In genomic region chr6:165674155-165675029, GRCh38 we compare ENCODE assay signal across 13 cellular contexts. TPM values are rescaled to one million over a fixed set of nuclear protein-coding genes. Genes with fewer than 3 reads are reported as not detected.
"Had no signal": no experiment of that assay in that cellular context is flagged by ENCODE, and none has a peak within 500 bp of the region (broad histone marks: within the 10 kb centered on the region; RNA-seq: fewer than 3 reads in every experiment).

No MANE protein-coding gene starts in this region.

- H3K27ac ChIP-seq: colonic mucosa, stomach, thoracic aorta had no signal

- H3K4me3 ChIP-seq: colonic mucosa, lung, stomach, thoracic aorta had no signal

- ATAC-seq: T-helper 17 cell had no signal

- DNase-seq: activated CD4-positive, alpha-beta T cell treated with anti-CD3 and anti-CD28 coated beads, Interleukin-2, amount 10 ng/mL, durations not matched to agents 7 days and 5 days; activated CD4-positive, CD25-positive, alpha-beta regulatory T cell; activated naive CD4-positive, alpha-beta T cell treated with anti-CD3 and anti-CD28 coated beads, Interleukin-2, amount 50 U/mL, for 16 hours; caudate nucleus; colonic mucosa; effector CD8-positive, alpha-beta T cell; hippocampal formation; stomach; T-helper 17 cell had no signal

- H3K4me1 ChIP-seq: colonic mucosa, stomach had no signal

- H3K27me3 ChIP-seq: colonic mucosa had no signal

- H3K9me3 Mint-ChIP-seq: nephron had no signal

- H3K4me3 Mint-ChIP-seq: activated CD4-positive, alpha-beta T cell treated with anti-CD3 and anti-CD28 coated beads, Interleukin-2, amount 10 ng/mL, durations not matched to agents 7 days and 5 days; T-helper 17 cell had no signal

- H3K27ac Mint-ChIP-seq: activated CD4-positive, alpha-beta T cell treated with anti-CD3 and anti-CD28 coated beads, Interleukin-2, amount 10 ng/mL, durations not matched to agents 7 days and 5 days; T-helper 17 cell had no signal

- H3K36me3 ChIP-seq: colonic mucosa, stomach, thoracic aorta had no signal

- H3K9me3 ChIP-seq: colonic mucosa, stomach, thoracic aorta had no signal

- H3K4me1 Mint-ChIP-seq: activated CD4-positive, alpha-beta T cell treated with anti-CD3 and anti-CD28 coated beads, Interleukin-2, amount 10 ng/mL, durations not matched to agents 7 days and 5 days; T-helper 17 cell had no signal

RNA-seq across cellular contexts. Expression of gene PDE10A, which starts 11.4 kb away (rescaled TPM):
- total RNA-seq: activated CD4-positive, alpha-beta T cell treated with anti-CD3 and anti-CD28 coated beads, Interleukin-2, amount 10 ng/mL, durations not matched to agents 7 days and 5 days; activated CD8-positive, alpha-beta memory T cell treated with anti-CD3 and anti-CD28 coated beads for 36 hours had no signal
